ENCODE assay signal across 10 cellular contexts in the genomic region with DNA sequence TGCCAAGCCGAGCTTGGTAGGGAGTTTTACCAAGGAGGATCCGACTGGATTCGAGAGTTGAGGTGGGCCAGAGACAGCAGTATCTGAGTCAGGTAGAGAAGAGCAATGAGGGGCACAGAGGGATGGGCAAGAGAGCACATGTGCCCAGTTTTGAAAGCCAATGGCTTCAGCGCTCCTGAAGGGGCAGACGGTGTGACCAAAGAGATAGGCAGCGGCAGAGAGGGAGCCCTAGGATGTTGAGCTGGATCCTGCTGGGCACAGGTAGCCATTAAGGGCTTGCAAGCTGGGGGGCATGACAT. TPM values are rescaled to one million over a fixed set of nuclear protein-coding genes. Genes with fewer than 3 reads are reported as not detected.
DNase-seq lines count a peak whose midpoint lies in the region; ATAC-seq and TF ChIP-seq lines count a peak whose summit lies in the region.
"Had no signal": no experiment of that assay in that cellular context is flagged by ENCODE, and none has a peak within 500 bp of the region (broad histone marks: within the 10 kb centered on the region; RNA-seq: fewer than 3 reads in every experiment).

No MANE protein-coding gene starts in this region.

- H3K36me3 ChIP-seq in BE2C, result no peaks in the 10 kb centered on the region
- H3K36me3 ChIP-seq in KMS-11 (ENCODE audit: insufficient read depth), result no peaks in the 10 kb centered on the region
- H3K36me3 ChIP-seq in endodermal cell (ENCODE audit: control insufficient read depth, insufficient read depth, low read length), result no peaks in the 10 kb centered on the region
- no peaks in the 10 kb centered on the region for H3K36me3 ChIP-seq in naive thymus-derived CD4-positive, alpha-beta T cell (ENCODE audit: control insufficient read depth in 2 of 3, insufficient read depth in 3 of 3, low read length in 3 of 3)

- no peaks in the 10 kb centered on the region for H3K4me1 ChIP-seq in BE2C
- peaks cover 3% of the 10 kb centered on the region for H3K4me1 ChIP-seq in KMS-11 (ENCODE audit: low read depth, poor library complexity, severe bottlenecking)
- no peaks in the 10 kb centered on the region for H3K4me1 ChIP-seq in endodermal cell (ENCODE audit: control insufficient read depth, insufficient read depth, low read length)
- H3K4me1 ChIP-seq in naive thymus-derived CD4-positive, alpha-beta T cell (ENCODE audit: control insufficient read depth in 2 of 2, insufficient read depth in 2 of 2, low read length in 2 of 2), result peaks cover 4 to 6% of the 10 kb centered on the region in 2 donors

- peaks cover 30% of the 10 kb centered on the region for H3K36me3 Mint-ChIP-seq in endodermal cell (ENCODE audit: low read depth)
- no peaks in the 10 kb centered on the region for H3K36me3 Mint-ChIP-seq in naive thymus-derived CD4-positive, alpha-beta T cell

- H3K27ac Mint-ChIP-seq in endodermal cell, result peak overlapping the region; percentile 83
- no peak overlapping the region for H3K27ac Mint-ChIP-seq in naive thymus-derived CD4-positive, alpha-beta T cell

- H2AFZ ChIP-seq in KMS-11 (ENCODE audit: low read depth), result peak overlapping the region; percentile 57; the same call in 1 of the 2 replicates

- H3K27me3 ChIP-seq in BE2C (no peaks in the 10 kb centered on the region), KMS-11 (ENCODE audit: insufficient read depth, low read depth) (no peaks in the 10 kb centered on the region), endodermal cell (ENCODE audit: control insufficient read depth, insufficient read depth, low read length, poor library complexity, severe bottlenecking) (no peaks in the 10 kb centered on the region)
- H3K27me3 ChIP-seq in naive thymus-derived CD4-positive, alpha-beta T cell (ENCODE audit: control insufficient read depth in 2 of 2, insufficient read depth in 2 of 2, low read length in 2 of 2), result no peaks in the 10 kb centered on the region

- H3K4me3 ChIP-seq in BE2C (ENCODE audit: low read depth, low read length) (peak overlapping the region; percentile 52; the same call in 1 of the 2 replicates), KMS-11 (IDR thresholded peaks at IDR 0.05; ENCODE audit: insufficient read depth, low read depth, low read length) (no peak overlapping the region), endodermal cell (ENCODE audit: low read length) (peak overlapping the region; percentile 80)
- H3K4me3 ChIP-seq in naive thymus-derived CD4-positive, alpha-beta T cell (ENCODE audit: low read length), result peak overlapping the region; percentile 30

- no peak overlapping the region for H3K27ac ChIP-seq in KMS-11
- H3K27ac ChIP-seq in endodermal cell (ENCODE audit: low read depth, low read length), result no peak overlapping the region
- H3K27ac ChIP-seq in naive thymus-derived CD4-positive, alpha-beta T cell (ENCODE audit: low read depth, low read length), result no peak overlapping the region

- DNase-seq in BE2C (no peak), endodermal cell (peak; percentile 65), cerebellum (ENCODE audit: low spot score) (no peak), NCI-H774 (lab: John Stamatoyannopoulos, UW) (no peak), EL (no peak)
- DNase-seq in naive thymus-derived CD4-positive, alpha-beta T cell, result no peak
- DNase-seq: NCI-H1048; NK-92 treated with Interleukin-12 subunit alpha and Interleukin-12 subunit beta, amount 100 ng/mL, for 24 hours had no signal

- 55 to 79% methylated on average over 3 to 6 of the region's 6 CpGs for WGBS in endodermal cell (ENCODE audit: insufficient coverage in 1 of 2, insufficient read length in 1 of 2), 2 experiments

- H3K9ac ChIP-seq in KMS-11 (no peak overlapping the region), endodermal cell (ENCODE audit: extremely low read depth, low read length, poor library complexity, severe bottlenecking) (peak overlapping the region; percentile 68)

- H3K27me3 Mint-ChIP-seq in endodermal cell (ENCODE audit: insufficient read depth), result peaks cover 1% of the 10 kb centered on the region
- H3K27me3 Mint-ChIP-seq in naive thymus-derived CD4-positive, alpha-beta T cell, result peaks cover 0 to 41% (median 8%) of the 10 kb centered on the region in 5 donors

- no peaks in the 10 kb centered on the region for H3K9me3 Mint-ChIP-seq in endodermal cell
- no peaks in the 10 kb centered on the region for H3K9me3 Mint-ChIP-seq in naive thymus-derived CD4-positive, alpha-beta T cell

- no peak for ATAC-seq in naive thymus-derived CD4-positive, alpha-beta T cell
- ATAC-seq in GM18519 (IDR thresholded peaks at IDR 0.05; ENCODE audit: low FRiP score, unreplicated experiment), result no peak

- peak overlapping the region; percentile 51; the same call in 1 of the 2 replicates for H3K4me2 ChIP-seq in KMS-11

- H3K4me1 Mint-ChIP-seq in endodermal cell, result peaks cover 36% of the 10 kb centered on the region
- peaks cover 10 to 18% (median 11%) of the 10 kb centered on the region in 7 donors for H3K4me1 Mint-ChIP-seq in naive thymus-derived CD4-positive, alpha-beta T cell

- H3K9me3 ChIP-seq in BE2C (no peaks in the 10 kb centered on the region), endodermal cell (ENCODE audit: control insufficient read depth, low read length) (no peaks in the 10 kb centered on the region)
- no peaks in the 10 kb centered on the region for H3K9me3 ChIP-seq in naive thymus-derived CD4-positive, alpha-beta T cell (ENCODE audit: control insufficient read depth in 2 of 3, low read length in 3 of 3)

- POLR2A ChIA-PET in naive thymus-derived CD4-positive, alpha-beta T cell (lab: Charles Lee), result interaction anchor here (1.3 kb wide), 1 partner anchor 28 kb away, joined by 3 read pairs; no protein-coding TSS in a partner anchor

- no peaks in the 10 kb centered on the region for H4K20me1 ChIP-seq in KMS-11 (ENCODE audit: insufficient read depth)

- H3K79me2 ChIP-seq in KMS-11 (ENCODE audit: insufficient read depth, low read depth), result no peaks in the 10 kb centered on the region

- peak overlapping the region; percentile 72 for H3K4me3 Mint-ChIP-seq in endodermal cell
- H3K4me3 Mint-ChIP-seq in naive thymus-derived CD4-positive, alpha-beta T cell, result peak overlapping the region in 8 of 10 donors; percentile 5 to 70 (median 44)

- intact Hi-C loops in naive thymus-derived CD4-positive, alpha-beta T cell (cut with micrococcal nuclease), result no loop called here

- TF ChIP-seq CTCF in BE2C (IDR thresholded peaks at IDR 0.05; ENCODE audit: low read depth, low read length) (no peak), KMS-11 (conservative IDR thresholded peaks at IDR 0.05; ENCODE audit: low read depth, low read length) (no peak), endodermal cell (conservative IDR thresholded peaks at IDR 0.05) (no peak)

- CTCF ChIA-PET in naive thymus-derived CD4-positive, alpha-beta T cell (lab: Charles Lee), result interaction anchor here (1.0 to 1.1 kb wide), 2 partner anchors 24 to 26 kb away, joined by 3 read pairs; no protein-coding TSS in a partner anchor

RNA-seq across cellular contexts. Expression of gene FGFR4, which starts 0.9 kb away (rescaled TPM):
- 2.7 TPM for polyA plus RNA-seq in BE2C (2012; ENCODE audit: insufficient read depth, insufficient read length, low read depth)
- total RNA-seq in endodermal cell (100 to 1,000 TPM; 123 to 131 TPM), cerebellum (4.5 TPM)
- 26.6 TPM for polyA plus RNA-seq in endodermal cell (2013, experiment 1 of 2)
- polyA plus RNA-seq in endodermal cell (2013, experiment 2 of 2), result 22.8 TPM
- total RNA-seq in naive thymus-derived CD4-positive, alpha-beta T cell, result 1 to 10 TPM; 1.3 to 3.6 (median 3.1) TPM
- under 1 TPM; 0.20 to 0.40 TPM for polyA plus RNA-seq in naive thymus-derived CD4-positive, alpha-beta T cell

RNA-seq across cellular contexts. Expression of gene NSD1, which starts 45.9 kb away (rescaled TPM):
- 31.0 TPM for polyA plus RNA-seq in BE2C (2012; ENCODE audit: insufficient read depth, insufficient read length, low read depth)
- total RNA-seq in endodermal cell (100 to 1,000 TPM; 150 to 190 TPM), cerebellum (102 TPM)
- 36.0 TPM for polyA plus RNA-seq in endodermal cell (2013, experiment 1 of 2)
- polyA plus RNA-seq in endodermal cell (2013, experiment 2 of 2), result 38.8 TPM
- 100 to 1,000 TPM; 105 to 126 (median 117) TPM for total RNA-seq in naive thymus-derived CD4-positive, alpha-beta T cell
- polyA plus RNA-seq in naive thymus-derived CD4-positive, alpha-beta T cell, result 10 to 100 TPM; 57.0 to 65.4 TPM

Comparison
In these comparisons a context has a peak if more than half of its experiments do, and no peak if none do; other contexts are left out.
1. RNA of gene FGFR4, which starts 0.9 kb away (total RNA-seq): 123 to 131 TPM in endodermal cell; 4.5 TPM in cerebellum (single experiment) and 1.3 to 3.6 TPM in naive thymus-derived CD4-positive, alpha-beta T cell; every median in the first group is over 10 times any median in the second.